ENCODE assay signal across 9 cellular contexts in the genomic region with DNA sequence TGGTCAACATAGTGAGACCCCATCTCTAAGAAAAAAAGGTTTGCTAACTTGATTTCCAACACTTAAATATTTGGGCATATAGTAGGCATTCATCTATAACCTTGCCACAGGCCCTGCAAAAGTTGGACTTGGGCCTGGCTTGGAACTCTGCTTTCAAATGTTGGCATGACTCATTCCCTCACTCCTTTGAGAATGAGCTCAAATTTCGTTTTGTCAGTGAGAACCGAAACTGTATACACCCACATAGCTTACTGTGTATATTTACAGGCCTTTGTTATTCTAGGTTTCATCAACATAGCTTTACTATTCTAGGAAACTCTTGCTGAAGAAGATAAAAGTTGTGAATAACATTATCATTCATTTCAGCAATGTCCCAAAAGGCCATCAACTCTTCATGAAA.
DNase-seq lines count a peak whose midpoint lies in the region; ATAC-seq and TF ChIP-seq lines count a peak whose summit lies in the region.
"Had no signal": no experiment of that assay in that cellular context is flagged by ENCODE, and none has a peak within 500 bp of the region (broad histone marks: within the 10 kb centered on the region; RNA-seq: fewer than 3 reads in every experiment).

No MANE protein-coding gene starts in this region.

- no peaks in the 10 kb centered on the region for H3K9me3 Mint-ChIP-seq in activated CD4-positive, alpha-beta memory T cell treated with anti-CD3 and anti-CD28 coated beads, Interleukin-2, amount 10 ng/mL, durations not matched to agents 7 days and 5 days
- H3K9me3 Mint-ChIP-seq: dendritic cell treated with granulocyte-macrophage colony-stimulating factor and Interleukin-4, amounts not matched to agents 40 ng/mL and 50 ng/mL, for 4 days had no signal

- H3K27ac ChIP-seq in smooth muscle cell (ENCODE audit: low read depth) (peak overlapping the region; percentile 49), dorsolateral prefrontal cortex (no peak overlapping the region)

- H3K27ac Mint-ChIP-seq in activated CD4-positive, alpha-beta memory T cell treated with anti-CD3 and anti-CD28 coated beads, Interleukin-2, amount 10 ng/mL, durations not matched to agents 7 days and 5 days = peak overlapping the region; percentile 9
- H3K27ac Mint-ChIP-seq: dendritic cell treated with granulocyte-macrophage colony-stimulating factor and Interleukin-4, amounts not matched to agents 40 ng/mL and 50 ng/mL, for 4 days had no signal

- peak overlapping the region; percentile 12 for H2AFZ ChIP-seq in smooth muscle cell (ENCODE audit: low read depth)

- H3K4me3 Mint-ChIP-seq in activated CD4-positive, alpha-beta memory T cell treated with anti-CD3 and anti-CD28 coated beads, Interleukin-2, amount 10 ng/mL, durations not matched to agents 7 days and 5 days = no peak overlapping the region
- H3K4me3 Mint-ChIP-seq: dendritic cell treated with granulocyte-macrophage colony-stimulating factor and Interleukin-4, amounts not matched to agents 40 ng/mL and 50 ng/mL, for 4 days had no signal

- H3K36me3 Mint-ChIP-seq in activated CD4-positive, alpha-beta memory T cell treated with anti-CD3 and anti-CD28 coated beads, Interleukin-2, amount 10 ng/mL, durations not matched to agents 7 days and 5 days (ENCODE audit: low read depth) = no peaks in the 10 kb centered on the region

- no peak overlapping the region for H3K4me3 ChIP-seq in smooth muscle cell
- no peak overlapping the region for H3K4me3 ChIP-seq in dorsolateral prefrontal cortex

- H3K36me3 ChIP-seq in smooth muscle cell (ENCODE audit: low read depth) = no peaks in the 10 kb centered on the region

- H3K4me1 Mint-ChIP-seq in activated CD4-positive, alpha-beta memory T cell treated with anti-CD3 and anti-CD28 coated beads, Interleukin-2, amount 10 ng/mL, durations not matched to agents 7 days and 5 days = peaks cover 11% of the 10 kb centered on the region

- DNase-seq in AG09319 (ENCODE audit: extremely low read depth, low read depth) (peak; percentile 56), GM19238 (ENCODE audit: insufficient read length, low spot score) (peak; percentile 50), smooth muscle cell (lab: John Stamatoyannopoulos, UW; ENCODE audit: unreplicated experiment) (no peak), dorsolateral prefrontal cortex (no peak), dermis blood vessel endothelial cell (no peak), DMS79 treated with DMSO at 0.1 percent for 48 hours (lab: John Stamatoyannopoulos, UW) (no peak)
- peak; percentile 24 for DNase-seq in activated CD4-positive, alpha-beta memory T cell treated with anti-CD3 and anti-CD28 coated beads, Interleukin-2, amount 10 ng/mL, durations not matched to agents 7 days and 5 days

- POLR2A ChIA-PET in activated CD4-positive, alpha-beta memory T cell treated with anti-CD3 and anti-CD28 coated beads, Interleukin-2, amount 10 ng/mL, durations not matched to agents 7 days and 5 days (lab: Charles Lee) = interaction anchor here (1.0 kb wide), 3 partner anchors 89 to 122 kb away, joined by 3 to 5 read pairs (median 4); a partner anchor contains a TSS

- peaks cover 18% of the 10 kb centered on the region for H3K27me3 Mint-ChIP-seq in activated CD4-positive, alpha-beta memory T cell treated with anti-CD3 and anti-CD28 coated beads, Interleukin-2, amount 10 ng/mL, durations not matched to agents 7 days and 5 days

- TF ChIP-seq CTCF in AG09319 (IDR thresholded peaks at IDR 0.05; ENCODE audit: low read depth, low read length) = no peak
- TF ChIP-seq CTCF in smooth muscle cell (IDR thresholded peaks at IDR 0.05; ENCODE audit: borderline replicate concordance, insufficient read depth, poor library complexity, severe bottlenecking) = no peak
- TF ChIP-seq CTCF in dorsolateral prefrontal cortex (IDR thresholded peaks at IDR 0.05 in 54 of 56, conservative IDR thresholded peaks at IDR 0.05 in 2 of 56; ENCODE audit: low read depth in 1 of 56, partially characterized antibody in 56 of 56) = no peak

- WGBS in smooth muscle cell (ENCODE audit: low lambda C conversion rate) = 10% methylated on average over 2 of the region's 2 CpGs

- no peaks in the 10 kb centered on the region for H3K4me1 ChIP-seq in smooth muscle cell (ENCODE audit: low read depth)

- no peak overlapping the region for H3K9ac ChIP-seq in smooth muscle cell (ENCODE audit: low read depth)

- no peaks in the 10 kb centered on the region for H3F3A ChIP-seq in smooth muscle cell (ENCODE audit: low read depth)

- no peaks in the 10 kb centered on the region for H3K79me2 ChIP-seq in smooth muscle cell (ENCODE audit: low read depth)

- no peaks in the 10 kb centered on the region for H3K27me3 ChIP-seq in smooth muscle cell (ENCODE audit: low read depth)
- no peaks in the 10 kb centered on the region for H3K27me3 ChIP-seq in dorsolateral prefrontal cortex

- intact Hi-C loops in dorsolateral prefrontal cortex (cut with DNase I) = no loop called here

- peak; percentile 99 for ATAC-seq in HG03095 (IDR thresholded peaks at IDR 0.05; ENCODE audit: unreplicated experiment)

- H4K20me1 ChIP-seq in smooth muscle cell (ENCODE audit: low read depth) = no peaks in the 10 kb centered on the region

- no peaks in the 10 kb centered on the region for H3K9me3 ChIP-seq in smooth muscle cell (replicated peaks; ENCODE audit: low read depth)

- CTCF ChIA-PET in activated CD4-positive, alpha-beta memory T cell treated with anti-CD3 and anti-CD28 coated beads, Interleukin-2, amount 10 ng/mL, durations not matched to agents 7 days and 5 days (lab: Charles Lee) = interaction anchor here (0.6 to 1.5 kb wide), 2 partner anchors 28 to 238 kb away, joined by 3 to 4 read pairs; no protein-coding TSS in a partner anchor

- H3K4me2 ChIP-seq in smooth muscle cell = no peak overlapping the region

Comparison
In these comparisons a context has a peak if more than half of its experiments do, and no peak if none do; other contexts are left out.
1. DNase-seq: peak in AG09319 (single experiment), GM19238 (single experiment) and activated CD4-positive, alpha-beta memory T cell treated with anti-CD3 and anti-CD28 coated beads, Interleukin-2, amount 10 ng/mL, durations not matched to agents 7 days and 5 days (single experiment); none in smooth muscle cell (single experiment), dorsolateral prefrontal cortex (0 of 10), dermis blood vessel endothelial cell (single experiment) and DMS79 treated with DMSO at 0.1 percent for 48 hours (single experiment).